ENCODE assay signal across 8 cellular contexts in genomic region chr15:67085237-67085817, GRCh38.
A peak's percentile ranks its signal among the peaks of the same experiment; 100 is the strongest.
DNase-seq lines count a peak whose midpoint lies in the region; ATAC-seq lines count a peak whose summit lies in the region.

No MANE protein-coding gene starts in this region.

- H3K4me3 Mint-ChIP-seq in activated naive CD8-positive, alpha-beta T cell: peak overlapping the region; percentile 56
- peak overlapping the region; percentile 68 to 83 for H3K4me3 Mint-ChIP-seq in stimulated activated naive CD8-positive, alpha-beta T cell treated with anti-CD3 and anti-CD28 coated beads, Interleukin-15, amount 100 ng/mL, for 72 hours

- peaks cover 6% of the 10 kb centered on the region for H3K36me3 Mint-ChIP-seq in activated naive CD8-positive, alpha-beta T cell

- peaks cover 1% of the 10 kb centered on the region for H3K27me3 Mint-ChIP-seq in activated naive CD8-positive, alpha-beta T cell
- peaks cover 18% of the 10 kb centered on the region for H3K27me3 Mint-ChIP-seq in stimulated activated naive CD8-positive, alpha-beta T cell treated with anti-CD3 and anti-CD28 coated beads, Interleukin-15, amount 100 ng/mL, for 72 hours

- H3K9me3 Mint-ChIP-seq in activated naive CD8-positive, alpha-beta T cell (ENCODE audit: low read depth): no peaks in the 10 kb centered on the region
- H3K9me3 Mint-ChIP-seq in stimulated activated naive CD8-positive, alpha-beta T cell treated with anti-CD3 and anti-CD28 coated beads, Interleukin-15, amount 100 ng/mL, for 72 hours: peaks cover 0 to 7% of the 10 kb centered on the region in 2 donors

- ATAC-seq in HG03520 (IDR thresholded peaks at IDR 0.05; ENCODE audit: unreplicated experiment): peak; percentile 32
- ATAC-seq in stimulated activated naive CD8-positive, alpha-beta T cell treated with anti-CD3 and anti-CD28 coated beads, Interleukin-15, amount 100 ng/mL, for 72 hours: peak; percentile 81
- ATAC-seq in GM18519 (IDR thresholded peaks at IDR 0.05; ENCODE audit: low FRiP score, unreplicated experiment): no peak

- H3K4me1 Mint-ChIP-seq in activated naive CD8-positive, alpha-beta T cell (ENCODE audit: low read depth): peaks cover 77% of the 10 kb centered on the region
- H3K4me1 Mint-ChIP-seq in stimulated activated naive CD8-positive, alpha-beta T cell treated with anti-CD3 and anti-CD28 coated beads, Interleukin-15, amount 100 ng/mL, for 72 hours: peaks cover 100% of the 10 kb centered on the region

- DNase-seq in activated T-cell treated with anti-CD3 and anti-CD28 coated beads for 48 hours (ENCODE audit: low read depth): peak; percentile 49
- no peak for DNase-seq in activated T-cell treated with anti-CD3 and anti-CD28 coated beads for 4 hours
- peak; percentile 61 to 79 for DNase-seq in stimulated activated naive CD8-positive, alpha-beta T cell treated with anti-CD3 and anti-CD28 coated beads, Interleukin-15, amount 100 ng/mL, for 72 hours
- DNase-seq in activated CD8-positive, alpha-beta memory T cell treated with anti-CD3 and anti-CD28 coated beads, Interleukin-2, amount 50 U/mL, for 4 hours: no peak
- no peak for DNase-seq in NCI-H82 treated with DMSO at 0.1 percent for 48 hours (lab: John Stamatoyannopoulos, UW; ENCODE audit: unreplicated experiment)

- peak overlapping the region; percentile 86 for H3K27ac Mint-ChIP-seq in activated naive CD8-positive, alpha-beta T cell
- H3K27ac Mint-ChIP-seq in stimulated activated naive CD8-positive, alpha-beta T cell treated with anti-CD3 and anti-CD28 coated beads, Interleukin-15, amount 100 ng/mL, for 72 hours: peak overlapping the region; percentile 82 to 91

Comparison
In these comparisons a context has a peak if more than half of its experiments do, and no peak if none do; other contexts are left out.
1. DNase-seq: peak in activated T-cell treated with anti-CD3 and anti-CD28 coated beads for 48 hours (single experiment) and stimulated activated naive CD8-positive, alpha-beta T cell treated with anti-CD3 and anti-CD28 coated beads, Interleukin-15, amount 100 ng/mL, for 72 hours (2 of 2); none in activated T-cell treated with anti-CD3 and anti-CD28 coated beads for 4 hours (single experiment), activated CD8-positive, alpha-beta memory T cell treated with anti-CD3 and anti-CD28 coated beads, Interleukin-2, amount 50 U/mL, for 4 hours (single experiment) and NCI-H82 treated with DMSO at 0.1 percent for 48 hours (single experiment).